8 cellular contexts compared by ENCODE assay signal in genomic region chr6:107957909-107958688, GRCh38. TPM values are rescaled to one million over a fixed set of nuclear protein-coding genes. Genes with fewer than 3 reads are reported as not detected.
DNase-seq lines count a peak whose midpoint lies in the region; ATAC-seq and TF ChIP-seq lines count a peak whose summit lies in the region.

Gene SEC63 (minus strand): TSS chr6:107958208. CDS start chr6:107958009, 199 bp downstream.

- 0% methylated on average over 12 of the region's 69 CpGs for WGBS in right lobe of liver (ENCODE audit: insufficient coverage, low coverage, low lambda C conversion rate, missing lambda C conversion rate)

- H3K27ac Mint-ChIP-seq in CD4-positive, CD25-positive, alpha-beta regulatory T cell: peak within 1 kb of the TSS; percentile 83 to 99 (median 97)

- no peaks in the 10 kb centered on the region for H3K9me3 ChIP-seq in CD4-positive, CD25-positive, alpha-beta regulatory T cell (ENCODE audit: control insufficient read depth in 2 of 2, low read length in 2 of 2)
- H3K9me3 ChIP-seq in right lobe of liver: no peaks in the 10 kb centered on the region

- peak; percentile 96 for TF ChIP-seq POLR2A in right lobe of liver (IDR thresholded peaks at IDR 0.05)

- peak; percentile 98 to 99 for ATAC-seq in CD4-positive, CD25-positive, alpha-beta regulatory T cell (ENCODE audit: low read depth in 2 of 2)
- ATAC-seq in GM19438 (IDR thresholded peaks at IDR 0.05; ENCODE audit: low read depth, unreplicated experiment): peak; percentile 83
- ATAC-seq in HG03575 (IDR thresholded peaks at IDR 0.05; ENCODE audit: extremely low read depth, insufficient number of reproducible peaks, low FRiP score, unreplicated experiment): peak; percentile 41
- peak; percentile 97 to 99 (median 98) for ATAC-seq in right lobe of liver

- H3K27me3 ChIP-seq in CD4-positive, CD25-positive, alpha-beta regulatory T cell (ENCODE audit: control insufficient read depth, insufficient read depth, low read length): no peaks in the 10 kb centered on the region
- no peaks in the 10 kb centered on the region for H3K27me3 ChIP-seq in right lobe of liver

- H3K9me3 Mint-ChIP-seq in CD4-positive, CD25-positive, alpha-beta regulatory T cell: no peaks in the 10 kb centered on the region

- H3K36me3 Mint-ChIP-seq in CD4-positive, CD25-positive, alpha-beta regulatory T cell: peaks cover 4% of the 10 kb centered on the region

- peak within 1 kb of the TSS; percentile 96 to 99 (median 98) for H3K4me3 Mint-ChIP-seq in CD4-positive, CD25-positive, alpha-beta regulatory T cell

- peak within 1 kb of the TSS; percentile 96 for H3K4me3 ChIP-seq in CD4-positive, CD25-positive, alpha-beta regulatory T cell (ENCODE audit: low read depth, low read length)
- H3K4me3 ChIP-seq in right lobe of liver: peak within 1 kb of the TSS; percentile 65 to 94 (median 66)

- TF ChIP-seq CTCF in right lobe of liver (IDR thresholded peaks at IDR 0.05): no peak

- no peaks in the 10 kb centered on the region for H3K36me3 ChIP-seq in CD4-positive, CD25-positive, alpha-beta regulatory T cell (ENCODE audit: control insufficient read depth, insufficient read depth, low read length)
- H3K36me3 ChIP-seq in right lobe of liver: no peaks in the 10 kb centered on the region

- peaks cover 35% of the 10 kb centered on the region for H3K4me1 ChIP-seq in CD4-positive, CD25-positive, alpha-beta regulatory T cell (ENCODE audit: control insufficient read depth, insufficient read depth, low read length, poor library complexity, severe bottlenecking)
- peaks cover 0 to 24% (median 6%) of the 10 kb centered on the region in 4 donors for H3K4me1 ChIP-seq in right lobe of liver

- peaks cover 12 to 37% (median 26%) of the 10 kb centered on the region in 4 donors for H3K4me1 Mint-ChIP-seq in CD4-positive, CD25-positive, alpha-beta regulatory T cell

- peak; percentile 95 to 97 (median 95) for DNase-seq in CD4-positive, CD25-positive, alpha-beta regulatory T cell
- DNase-seq in NCI-H82 (lab: John Stamatoyannopoulos, UW): peak; percentile 99
- peak; percentile 98 for DNase-seq in activated CD4-positive, alpha-beta T cell treated with anti-CD3 and anti-CD28 coated beads, Interleukin-2, amount 50 U/mL, for 48 hours
- DNase-seq in dermis blood vessel endothelial cell: peak; percentile 99
- DNase-seq in right lobe of liver: peak; percentile 99
- DNase-seq in stimulated activated CD4-positive, alpha-beta T cell treated with anti-CD3 and anti-CD28 coated beads, Interleukin-4, amount 100 ng/mL, for 24 hours: peak; percentile 97

- peaks cover 4% of the 10 kb centered on the region for H3K27me3 Mint-ChIP-seq in CD4-positive, CD25-positive, alpha-beta regulatory T cell

- intact Hi-C loops in right lobe of liver (cut with DNase I): no loop called here

- H3K27ac ChIP-seq in CD4-positive, CD25-positive, alpha-beta regulatory T cell (ENCODE audit: insufficient read depth, low read length, poor library complexity, severe bottlenecking): peak within 1 kb of the TSS; percentile 68
- H3K27ac ChIP-seq in right lobe of liver: peak within 1 kb of the TSS; percentile 70 to 93 (median 92)

RNA-seq across cellular contexts. Expression of gene SEC63, which starts in this region (rescaled TPM):
- total RNA-seq in CD4-positive, CD25-positive, alpha-beta regulatory T cell: 78.7 TPM
- polyA plus RNA-seq in CD4-positive, CD25-positive, alpha-beta regulatory T cell: 10 to 100 TPM; 17.9 to 24.0 (median 21.7) TPM
- total RNA-seq in dermis blood vessel endothelial cell (19.2 and 34.5 TPM in 2 replicates), right lobe of liver (10 to 100 TPM; 22.7 to 81.9 (median 66.8) TPM)

Comparison
In these comparisons a context has a peak if more than half of its experiments do, and no peak if none do; other contexts are left out.
1. Peak in every context shown above with its lines: DNase-seq, ATAC-seq, H3K4me3 ChIP-seq and H3K27ac ChIP-seq.
2. ATAC-seq: peak in every context shown above with its lines; median percentile 98 in CD4-positive, CD25-positive, alpha-beta regulatory T cell; 98 in right lobe of liver; 83 in GM19438; 41 in HG03575.